9 cellular contexts compared by ENCODE assay signal in the genomic region with DNA sequence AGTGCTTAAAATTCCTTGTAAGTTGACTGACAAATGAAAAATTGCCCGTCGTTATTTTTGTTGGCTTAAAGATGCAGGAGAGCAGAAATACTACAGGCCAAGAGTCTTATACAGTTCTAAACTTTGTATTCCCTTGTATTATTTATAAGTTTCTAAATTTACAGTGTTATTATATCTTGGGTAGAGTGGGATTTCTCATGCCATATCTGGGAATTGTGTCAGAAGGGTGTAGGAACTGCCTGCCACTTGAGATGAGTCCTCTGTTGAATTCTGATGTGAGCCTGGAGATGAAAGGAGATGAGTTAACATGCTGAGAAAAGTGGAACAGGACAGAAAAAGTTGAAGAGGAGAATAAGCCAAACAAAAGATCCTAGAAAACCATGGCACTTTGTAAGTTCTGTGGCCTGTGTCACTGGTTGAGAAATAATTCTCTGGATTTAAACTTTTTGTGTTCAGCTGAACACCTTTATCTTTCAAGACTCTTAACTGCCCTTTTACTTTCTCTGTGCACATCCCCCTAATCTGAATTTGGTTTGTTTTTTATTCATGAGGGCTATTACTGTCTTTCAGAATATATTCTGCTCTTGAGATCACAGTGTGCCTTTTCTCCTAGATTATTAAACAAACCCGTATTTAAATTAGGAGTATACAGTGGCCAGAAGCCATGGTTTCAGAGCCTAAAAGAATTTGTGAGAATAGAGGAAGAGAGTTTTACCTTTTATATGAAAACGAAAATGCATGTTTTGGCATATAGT. TPM values are rescaled to one million over a fixed set of nuclear protein-coding genes. Genes with fewer than 3 reads are reported as not detected.
DNase-seq lines count a peak whose midpoint lies in the region; ATAC-seq, FAIRE-seq and TF ChIP-seq lines count a peak whose summit lies in the region.
"Had no signal": no experiment of that assay in that cellular context is flagged by ENCODE, and none has a peak within 500 bp of the region (broad histone marks: within the 10 kb centered on the region; RNA-seq: fewer than 3 reads in every experiment).

No MANE protein-coding gene starts in this region.

- DNase-seq in HCEC 1CT = peak; percentile 9
- no peak for DNase-seq in SK-N-MC (ENCODE audit: low read depth, low spot score)
- DNase-seq in iPS DF 6.9 (ENCODE audit: low read depth, low spot score) = no peak
- no peak for DNase-seq in stomach
- DNase-seq in lower leg skin (ENCODE audit: low spot score in 2 of 2) = no peak
- DNase-seq in GM12892 (ENCODE audit: insufficient read length) = no peak
- no peak for DNase-seq in stimulated activated CD8-positive, alpha-beta memory T cell treated with anti-CD3 and anti-CD28 coated beads, Interleukin-4, amount 100 ng/mL, for 48 hours

- TF ChIP-seq POLR2A in stomach (IDR thresholded peaks at IDR 0.05) (no peak), lower leg skin (IDR thresholded peaks at IDR 0.05) (no peak), GM12892 (IDR thresholded peaks at IDR 0.05; ENCODE audit: low read depth, low read length) (no peak)

- WGBS in iPS DF 6.9 (ENCODE audit: insufficient coverage, insufficient read length) = no CpG with 5 or more reads among the region's 4 CpGs
- 13 to 18% (median 14%) methylated on average over 4 of the region's 4 CpGs for WGBS in stomach, 5 donors
- 18 to 27% methylated on average over 4 of the region's 4 CpGs for WGBS in lower leg skin, 2 donors

- H3K27me3 ChIP-seq in iPS DF 6.9 (ENCODE audit: control insufficient read depth, insufficient read depth, low read length) (no peaks in the 10 kb centered on the region), stomach (no peaks in the 10 kb centered on the region)

- intact Hi-C loops in stomach (cut with DNase I; ENCODE audit: low total_unique reads) = no loop called here
- intact Hi-C loops in lower leg skin (cut with DNase I; ENCODE audit: low total_unique reads) = no loop called here

- no peak for ATAC-seq in GM19397 (IDR thresholded peaks at IDR 0.05; ENCODE audit: unreplicated experiment)

- H3K9me3 ChIP-seq in SK-N-MC (ENCODE audit: low read depth, low read length) (0 out of 2 replicates have a peak, but pooled peaks cover 3% of the 10 kb centered on the region), iPS DF 6.9 (ENCODE audit: control insufficient read depth, insufficient read depth, low read length) (no peaks in the 10 kb centered on the region), stomach (no peaks in the 10 kb centered on the region)

- TF ChIP-seq EP300 in stomach (IDR thresholded peaks at IDR 0.05) = no peak

- H3K4me3 ChIP-seq in SK-N-MC (peak overlapping the region; percentile 97), iPS DF 6.9 (ENCODE audit: low read length) (peak overlapping the region; percentile 86; the same call in 1 of the 2 replicates), stomach (peak overlapping the region; percentile 65 to 80 (median 74)), lower leg skin (ENCODE audit: low read depth, poor library complexity, severe bottlenecking) (no peak overlapping the region)

- H3K9ac ChIP-seq in SK-N-MC (ENCODE audit: insufficient read length) = peak overlapping the region; percentile 92

- H3K4me1 ChIP-seq in iPS DF 6.9 (ENCODE audit: control insufficient read depth, insufficient read depth, low read length) = peaks cover 6% of the 10 kb centered on the region; the same call in 1 of the 2 replicates
- H3K4me1 ChIP-seq in stomach = peaks cover 41 to 65% (median 59%) of the 10 kb centered on the region in 4 donors

- H3K27ac ChIP-seq in SK-N-MC (no peak overlapping the region), iPS DF 6.9 (ENCODE audit: low read length) (no peak overlapping the region), stomach (peak overlapping the region in 4 of 5 donors; percentile 94 to 97 (median 97))

- TF ChIP-seq CTCF in stomach (IDR thresholded peaks at IDR 0.05) (no peak), lower leg skin (IDR thresholded peaks at IDR 0.05) (no peak)

- no peak for FAIRE-seq in GM12892 (lab: Jason Lieb, UNC)
- FAIRE-seq: endometrium had no signal

- H3K36me3 ChIP-seq in SK-N-MC (ENCODE audit: insufficient read depth, low read length) (peaks cover 33% of the 10 kb centered on the region), iPS DF 6.9 (ENCODE audit: control insufficient read depth, insufficient read depth, low read length) (no peaks in the 10 kb centered on the region), stomach (peaks cover 0 to 5% (median 0%) of the 10 kb centered on the region in 4 donors)

RNA-seq across cellular contexts. Expression of gene DESI2, which starts 1.5 kb away (rescaled TPM):
- total RNA-seq in stomach = 10 to 100 TPM in 3 of 5 donors, 1 to 10 TPM in 2; 3.5 to 74.7 (median 15.6) TPM
- 10 to 100 TPM in 2 of 3 donors, 1 to 10 TPM in 1; 9.8 to 29.2 (median 22.4) TPM for polyA plus RNA-seq in stomach
- 10 to 100 TPM; 25.2 to 30.2 (median 29.9) TPM for total RNA-seq in lower leg skin
- 9.4 TPM for polyA plus RNA-seq in GM12892 (2012; ENCODE audit: missing spikeins)

Comparison
In these comparisons a context has a peak if more than half of its experiments do, and no peak if none do; other contexts are left out.
1. H3K27ac ChIP-seq: peak in stomach (4 of 5); none in SK-N-MC (single experiment) and iPS DF 6.9 (single experiment).